10 cellular contexts compared by ENCODE assay signal in genomic region chr15:40845036-40845435, GRCh38. TPM values are rescaled to one million over a fixed set of nuclear protein-coding genes. Genes with fewer than 3 reads are reported as not detected.
DNase-seq lines count a peak whose midpoint lies in the region; ATAC-seq, FAIRE-seq and TF ChIP-seq lines count a peak whose summit lies in the region.
"Had no signal": no experiment of that assay in that cellular context is flagged by ENCODE, and none has a peak within 500 bp of the region (broad histone marks: within the 10 kb centered on the region; RNA-seq: fewer than 3 reads in every experiment).

No MANE protein-coding gene starts in this region.

- H2BK5ac ChIP-seq in IMR-90 (ENCODE audit: low read depth, low read length, poor library complexity, severe bottlenecking) = no peak overlapping the region

- no peak overlapping the region for H4K5ac ChIP-seq in IMR-90 (ENCODE audit: low read depth, low read length)

- H3K4ac ChIP-seq in IMR-90 (ENCODE audit: low read depth, low read length) = no peak overlapping the region

- 0 out of 2 replicates have a peak, but pooled peaks cover 3% of the 10 kb centered on the region for H3K4me1 ChIP-seq in IMR-90 (ENCODE audit: control insufficient read depth, insufficient read depth, low read length)
- H3K4me1 ChIP-seq in naive thymus-derived CD4-positive, alpha-beta T cell (ENCODE audit: control insufficient read depth in 2 of 2, insufficient read depth in 2 of 2, low read length in 2 of 2) = peaks cover 0 to 15% of the 10 kb centered on the region in 2 donors

- peaks cover 12% of the 10 kb centered on the region for H3K4me1 Mint-ChIP-seq in central memory CD8-positive, alpha-beta T cell
- H3K4me1 Mint-ChIP-seq in naive thymus-derived CD4-positive, alpha-beta T cell = peaks cover 12 to 38% (median 32%) of the 10 kb centered on the region in 7 donors

- no peak for TF ChIP-seq POLR2A in IMR-90 (IDR thresholded peaks at IDR 0.05; ENCODE audit: low read depth, low read length)

- H2BK20ac ChIP-seq in IMR-90 (ENCODE audit: low read depth, low read length) = no peak overlapping the region

- H4K91ac ChIP-seq in IMR-90 (ENCODE audit: insufficient read depth, low read depth, low read length) = no peak overlapping the region

- H3K9me3 ChIP-seq in AG04450 (ENCODE audit: control insufficient read depth, insufficient read depth, low read length) (no peaks in the 10 kb centered on the region), IMR-90 (ENCODE audit: control insufficient read depth, insufficient read depth, low read length) (no peaks in the 10 kb centered on the region)
- no peaks in the 10 kb centered on the region for H3K9me3 ChIP-seq in naive thymus-derived CD4-positive, alpha-beta T cell (ENCODE audit: control insufficient read depth in 2 of 3, low read length in 3 of 3)

- H2AFZ ChIP-seq in IMR-90 (replicated peaks; ENCODE audit: low read length, poor library complexity) = peak overlapping the region; percentile 86

- H2AK5ac ChIP-seq in IMR-90 (ENCODE audit: low read depth, low read length) = no peak overlapping the region

- H3K36me3 ChIP-seq in IMR-90 (ENCODE audit: control insufficient read depth, insufficient read depth, low read length) = no peaks in the 10 kb centered on the region
- no peaks in the 10 kb centered on the region for H3K36me3 ChIP-seq in naive thymus-derived CD4-positive, alpha-beta T cell (ENCODE audit: control insufficient read depth in 2 of 3, insufficient read depth in 3 of 3, low read length in 3 of 3)

- no peak overlapping the region for H3K23ac ChIP-seq in IMR-90 (ENCODE audit: low read depth, low read length)

- H4K8ac ChIP-seq in IMR-90 (ENCODE audit: low read depth in 2 of 2, low read length in 2 of 2) = no peak overlapping the region

- peaks cover 2% of the 10 kb centered on the region for H3K36me3 Mint-ChIP-seq in central memory CD8-positive, alpha-beta T cell (ENCODE audit: insufficient read depth)
- peaks cover 0 to 3% (median 0%) of the 10 kb centered on the region in 5 donors for H3K36me3 Mint-ChIP-seq in naive thymus-derived CD4-positive, alpha-beta T cell

- no peak overlapping the region for H2BK15ac ChIP-seq in IMR-90 (ENCODE audit: low read depth, low read length)

- no peak for TF ChIP-seq RAD21 in IMR-90 (IDR thresholded peaks at IDR 0.05; ENCODE audit: low read length)

- H2AK9ac ChIP-seq in IMR-90 (replicated peaks; ENCODE audit: low read depth, low read length, poor library complexity) = no peak overlapping the region

- no peak overlapping the region for H3K56ac ChIP-seq in IMR-90 (ENCODE audit: extremely low read depth, insufficient read depth, low read length)

- no peaks in the 10 kb centered on the region for H3K9me1 ChIP-seq in IMR-90 (ENCODE audit: insufficient read depth, low read length)

- no peak overlapping the region for H3K27ac ChIP-seq in AG04450 (ENCODE audit: low read depth, low read length)
- no peak overlapping the region for H3K27ac ChIP-seq in IMR-90 (ENCODE audit: insufficient read depth, low read length)
- H3K27ac ChIP-seq in naive thymus-derived CD4-positive, alpha-beta T cell (ENCODE audit: low read depth, low read length) = no peak overlapping the region

- H3K27me3 Mint-ChIP-seq in central memory CD8-positive, alpha-beta T cell = no peaks in the 10 kb centered on the region
- H3K27me3 Mint-ChIP-seq in naive thymus-derived CD4-positive, alpha-beta T cell = peaks cover 0 to 37% (median 4%) of the 10 kb centered on the region in 5 donors

- in situ Hi-C loops in IMR-90 (cut with MboI; ENCODE audit: low sequenced_read_pairs) = no loop called here

- H3K4me2 ChIP-seq in IMR-90 (ENCODE audit: low read depth, low read length) = peak overlapping the region; percentile 66

- dilution Hi-C loops in IMR-90 (cut with HindIII; ENCODE audit: low sequenced_read_pairs, unreplicated experiment) = no loop called here

- H3K4me3 ChIP-seq in AG04450 (ENCODE audit: low read depth, low read length) = peak overlapping the region; percentile 39
- H3K4me3 ChIP-seq in IMR-90 (ENCODE audit: insufficient read depth, low read depth, low read length) = peak overlapping the region; percentile 26
- peak overlapping the region; percentile 58 for H3K4me3 ChIP-seq in naive thymus-derived CD4-positive, alpha-beta T cell (ENCODE audit: low read length)

- no peaks in the 10 kb centered on the region for H3K9me3 Mint-ChIP-seq in central memory CD8-positive, alpha-beta T cell
- H3K9me3 Mint-ChIP-seq in naive thymus-derived CD4-positive, alpha-beta T cell = no peaks in the 10 kb centered on the region

- BruUV-seq in IMR-90 (replicated peaks; lab: Mats Ljungman, UMichigan) = no TSS peak

- H3K27me3 ChIP-seq in AG04450 (ENCODE audit: control insufficient read depth, insufficient read depth, low read length) (peaks cover 38% of the 10 kb centered on the region), IMR-90 (ENCODE audit: control insufficient read depth, insufficient read depth, low read length) (peaks cover 38% of the 10 kb centered on the region)
- peaks cover 0 to 3% of the 10 kb centered on the region in 2 donors for H3K27me3 ChIP-seq in naive thymus-derived CD4-positive, alpha-beta T cell (ENCODE audit: control insufficient read depth in 2 of 2, insufficient read depth in 2 of 2, low read length in 2 of 2)

- H3K79me1 ChIP-seq in IMR-90 (ENCODE audit: low read depth in 1 of 2, low read length in 2 of 2) = no peaks in the 10 kb centered on the region

- CTCF ChIA-PET in AG04450 (lab: Charles Lee) = interaction anchor here (1.5 kb wide), 1 partner anchor 13 kb away, joined by 8 read pairs; no protein-coding TSS in a partner anchor
- CTCF ChIA-PET in IMR-90 (lab: Yijun Ruan, JAX) = interaction anchor here (0.5 kb wide), 1 partner anchor 89 kb away, joined by 3 read pairs; no protein-coding TSS in a partner anchor
- CTCF ChIA-PET in naive thymus-derived CD4-positive, alpha-beta T cell (lab: Charles Lee) = interaction anchor here (0.7 to 1.6 kb wide), 2 partner anchors 62 to 1036 kb away, joined by 4 to 5 read pairs; no protein-coding TSS in a partner anchor

- 50% methylated on average over 2 of the region's 12 CpGs; no CpG with 5 or more reads in 1 of the 2 experiments for WGBS in IMR-90 (ENCODE audit: extremely low coverage in 2 of 2, insufficient read length in 1 of 2), 2 experiments

- ATAC-seq in IMR-90 (ENCODE audit: low read depth) = no peak
- ATAC-seq in central memory CD8-positive, alpha-beta T cell (replicated peaks; ENCODE audit: extremely low read depth, poor library complexity, severe bottlenecking) = no peak
- no peak for ATAC-seq in naive thymus-derived CD4-positive, alpha-beta T cell
- ATAC-seq in HG02852 (IDR thresholded peaks at IDR 0.05; ENCODE audit: unreplicated experiment) = no peak
- ATAC-seq in HG03025 (IDR thresholded peaks at IDR 0.05; ENCODE audit: low FRiP score, unreplicated experiment) = no peak

- H3K4me3 Mint-ChIP-seq in central memory CD8-positive, alpha-beta T cell = peak overlapping the region; percentile 88
- peak overlapping the region; percentile 82 to 94 (median 86) for H3K4me3 Mint-ChIP-seq in naive thymus-derived CD4-positive, alpha-beta T cell

- H4K20me1 ChIP-seq in IMR-90 (ENCODE audit: insufficient read depth, low read length) = peaks cover 5% of the 10 kb centered on the region; the same call in 1 of the 2 replicates

- no peak overlapping the region for H3K18ac ChIP-seq in IMR-90 (ENCODE audit: low read depth, low read length)

- TF ChIP-seq CTCF in AG04450 (IDR thresholded peaks at IDR 0.05; ENCODE audit: low read depth, low read length) (no peak), IMR-90 (conservative IDR thresholded peaks at IDR 0.05; ENCODE audit: low read depth, low read length) (no peak)

- H3K9ac ChIP-seq in IMR-90 (ENCODE audit: low read depth, low read length) = no peak overlapping the region

- H3K14ac ChIP-seq in IMR-90 (replicated peaks; ENCODE audit: low read depth, low read length) = no peak overlapping the region

- FAIRE-seq in RCC 7860 (lab: Jason Lieb, UNC) = no peak
- FAIRE-seq: TTC549 had no signal

- no peak overlapping the region for H2BK120ac ChIP-seq in IMR-90 (ENCODE audit: low read depth, low read length)

- POLR2A ChIA-PET in AG04450 (lab: Yijun Ruan, JAX) = no interaction called here
- POLR2A ChIA-PET in IMR-90 (lab: Charles Lee; ENCODE audit: unreplicated experiment) = no interaction called here
- POLR2A ChIA-PET in naive thymus-derived CD4-positive, alpha-beta T cell (lab: Charles Lee) = interaction anchor here (0.6 to 0.7 kb wide), 2 partner anchors 36 to 79 kb away, joined by 6 to 7 read pairs; no protein-coding TSS in a partner anchor

- intact Hi-C loops in IMR-90 (cut with micrococcal nuclease) = no loop called here
- intact Hi-C loops in naive thymus-derived CD4-positive, alpha-beta T cell (cut with micrococcal nuclease) = no loop called here

- DNase-seq in AG04450 (ENCODE audit: low read depth, low spot score) = no peak
- DNase-seq in IMR-90 = no peak
- no peak for DNase-seq in central memory CD8-positive, alpha-beta T cell (ENCODE audit: low spot score in 2 of 2)
- DNase-seq in naive thymus-derived CD4-positive, alpha-beta T cell = no peak
- DNase-seq in SKM-1 (lab: John Stamatoyannopoulos, UW; ENCODE audit: unreplicated experiment) = no peak
- DNase-seq in RCC 7860 (ENCODE audit: low spot score) = no peak

- H3K27ac Mint-ChIP-seq in central memory CD8-positive, alpha-beta T cell (ENCODE audit: low read depth) = peak overlapping the region; percentile 29
- H3K27ac Mint-ChIP-seq in naive thymus-derived CD4-positive, alpha-beta T cell = peak overlapping the region in 4 of 9 donors; percentile 36 to 93 (median 57)

RNA-seq across cellular contexts. Expression of gene SPINT1, which starts 1.2 kb away (rescaled TPM):
- polyA plus RNA-seq in AG04450 (2011; rRNA removed) (0.87 and 0.94 TPM in 2 replicates), IMR-90 (2012; rRNA removed) (1.8 and 2.1 TPM in 2 replicates)
- polyA minus RNA-seq in AG04450 (2011; rRNA and poly(A)+ RNA removed) = 2.3 and 3.2 TPM in 2 replicates
- 0.56 and 0.90 TPM in 2 replicates for total RNA-seq in IMR-90 (2012; rRNA removed)
- polyA plus RNA-seq in IMR-90 (2012; cell fraction: cytosol; rRNA removed) = 2.3 and 3.1 TPM in 2 replicates
- 2.5 and 5.8 TPM in 2 replicates for polyA plus RNA-seq in IMR-90 (2012; cell fraction: nucleus; rRNA removed; ENCODE audit: low replicate concordance)
- total RNA-seq in naive thymus-derived CD4-positive, alpha-beta T cell = 1 to 10 TPM in 4 of 5 experiments, under 1 TPM in 1; 1.00 to 8.9 (median 3.6) TPM
- 1 to 10 TPM; 2.0 to 4.2 TPM for polyA plus RNA-seq in naive thymus-derived CD4-positive, alpha-beta T cell

RNA-seq across cellular contexts. Expression of gene PPP1R14D, which starts 16.5 kb away (rescaled TPM):
- polyA plus RNA-seq in AG04450 (2011; rRNA removed) = not detected in 2 replicates
- polyA minus RNA-seq in AG04450 (2011; rRNA and poly(A)+ RNA removed) = not detected in 2 replicates
- not detected in 2 replicates for total RNA-seq in IMR-90 (2012; rRNA removed)
- not detected in 2 replicates for polyA plus RNA-seq in IMR-90 (2012; rRNA removed)
- polyA plus RNA-seq in IMR-90 (2012; cell fraction: cytosol; rRNA removed) = not detected in 2 replicates
- polyA plus RNA-seq in IMR-90 (2012; cell fraction: nucleus; rRNA removed; ENCODE audit: low replicate concordance) = not detected in 2 replicates
- not detected for total RNA-seq in naive thymus-derived CD4-positive, alpha-beta T cell
- not detected for polyA plus RNA-seq in naive thymus-derived CD4-positive, alpha-beta T cell
- total RNA-seq: mesenteric fat pad had no signal

RNA-seq across cellular contexts. Expression of gene RHOV, which starts 29.0 kb away (rescaled TPM):
- polyA plus RNA-seq in AG04450 (2011; rRNA removed) = 0.04 and 0.10 TPM in 2 replicates
- not detected in 2 replicates for polyA minus RNA-seq in AG04450 (2011; rRNA and poly(A)+ RNA removed)
- not detected in 2 replicates for total RNA-seq in IMR-90 (2012; rRNA removed)
- 0.07 and 0.10 TPM in 2 replicates for polyA plus RNA-seq in IMR-90 (2012; rRNA removed)
- polyA plus RNA-seq in IMR-90 (2012; cell fraction: cytosol; rRNA removed) = 0.05 TPM in 1 of 2 replicates, not detected in the other
- polyA plus RNA-seq in IMR-90 (2012; cell fraction: nucleus; rRNA removed; ENCODE audit: low replicate concordance) = 0.48 and 0.57 TPM in 2 replicates
- total RNA-seq in naive thymus-derived CD4-positive, alpha-beta T cell = under 1 TPM in 1 of 5 experiments, not detected in 4; 0.39 TPM
- not detected for polyA plus RNA-seq in naive thymus-derived CD4-positive, alpha-beta T cell
- total RNA-seq: mesenteric fat pad had no signal

RNA-seq across cellular contexts. Expression of gene DNAJC17, which starts 37.8 kb away (rescaled TPM):
- polyA plus RNA-seq in AG04450 (2011; rRNA removed) = 25.8 and 31.7 TPM in 2 replicates
- polyA minus RNA-seq in AG04450 (2011; rRNA and poly(A)+ RNA removed) = 30.8 and 42.7 TPM in 2 replicates
- 58.3 and 107 TPM in 2 replicates for total RNA-seq in IMR-90 (2012; rRNA removed)
- polyA plus RNA-seq in IMR-90 (2012; rRNA removed) = 58.6 and 77.1 TPM in 2 replicates
- polyA plus RNA-seq in IMR-90 (2012; cell fraction: cytosol; rRNA removed) = 36.7 and 109 TPM in 2 replicates
- 46.7 and 66.8 TPM in 2 replicates for polyA plus RNA-seq in IMR-90 (2012; cell fraction: nucleus; rRNA removed; ENCODE audit: low replicate concordance)
- 10 to 100 TPM; 28.8 to 50.9 (median 36.7) TPM for total RNA-seq in naive thymus-derived CD4-positive, alpha-beta T cell
- polyA plus RNA-seq in naive thymus-derived CD4-positive, alpha-beta T cell = 10 to 100 TPM; 31.0 to 35.5 TPM

RNA-seq across cellular contexts. Expression of gene ZFYVE19, which starts 38.1 kb away (rescaled TPM):
- 15.6 and 20.3 TPM in 2 replicates for polyA plus RNA-seq in AG04450 (2011; rRNA removed)
- polyA minus RNA-seq in AG04450 (2011; rRNA and poly(A)+ RNA removed) = 16.9 and 17.0 TPM in 2 replicates
- 22.6 and 22.8 TPM in 2 replicates for total RNA-seq in IMR-90 (2012; rRNA removed)
- 27.3 and 29.6 TPM in 2 replicates for polyA plus RNA-seq in IMR-90 (2012; rRNA removed)
- 22.7 and 25.2 TPM in 2 replicates for polyA plus RNA-seq in IMR-90 (2012; cell fraction: cytosol; rRNA removed)
- polyA plus RNA-seq in IMR-90 (2012; cell fraction: nucleus; rRNA removed; ENCODE audit: low replicate concordance) = 113 and 127 TPM in 2 replicates
- total RNA-seq in naive thymus-derived CD4-positive, alpha-beta T cell = 10 to 100 TPM; 17.9 to 31.9 (median 30.5) TPM
- polyA plus RNA-seq in naive thymus-derived CD4-positive, alpha-beta T cell = 10 to 100 TPM; 15.7 to 22.7 TPM
